In the genomic region with DNA sequence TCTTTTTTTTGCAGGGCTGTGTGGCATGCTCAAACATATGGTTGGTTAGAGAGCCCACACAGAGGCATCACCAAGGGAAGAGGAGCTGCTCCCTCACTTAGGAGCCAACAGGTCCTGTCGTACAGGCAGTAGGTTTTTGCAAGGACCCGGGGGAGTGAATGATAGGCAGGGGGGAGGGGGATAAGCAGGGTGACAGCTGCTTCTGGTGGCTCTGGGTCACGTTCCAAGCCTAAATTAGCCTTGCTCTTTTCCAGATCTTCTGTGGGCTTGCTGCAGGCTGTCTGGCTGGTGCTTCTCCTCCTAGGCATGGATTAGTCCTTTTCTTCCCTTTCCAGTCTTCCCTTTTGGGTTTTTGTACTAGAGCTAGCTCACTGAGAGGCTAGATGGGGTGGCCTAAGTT, we compare ENCODE assay signal across 24 cellular contexts.
"Had no signal": no experiment of that assay in that cellular context is flagged by ENCODE, and none has a peak within 500 bp of the region (broad histone marks: within the 10 kb centered on the region; RNA-seq: fewer than 3 reads in every experiment).

No MANE protein-coding gene starts in this region.

- H3K27me3 ChIP-seq: breast epithelium, heart right ventricle, neural progenitor cell had no signal

- DNase-seq: activated CD4-positive, alpha-beta T cell treated with anti-CD3 and anti-CD28 coated beads for 36 hours; activated CD4-positive, CD25-positive, alpha-beta regulatory T cell; activated naive CD4-positive, alpha-beta T cell; activated T-cell treated with anti-CD3 and anti-CD28 coated beads for 4 hours; activated T-cell treated with anti-CD3 and anti-CD28 coated beads, Interleukin-2, amount 50 U/mL, for 72 hours; central memory CD4-positive, alpha-beta T cell; foreskin keratinocyte; heart right ventricle; left lung; midbrain; natural killer cell; occipital lobe; psoas muscle; stimulated activated CD4-positive, alpha-beta T cell treated with anti-CD3 and anti-CD28 coated beads, Interleukin-15, amount 100 ng/mL, for 24 hours; stimulated activated CD4-positive, alpha-beta T cell treated with anti-CD3 and anti-CD28 coated beads, Interleukin-2, amount 100 ng/mL, for 24 hours; stimulated activated naive CD4-positive, alpha-beta T cell treated with Interleukin-2 at 50 U/mL for 16 hours; T-helper 2 cell had no signal

- H3K9ac ChIP-seq: neural progenitor cell, parathyroid adenoma had no signal

- H3K79me2 ChIP-seq: parathyroid adenoma had no signal

- H3K4me1 ChIP-seq: breast epithelium, esophagus muscularis mucosa, foreskin keratinocyte, left lung, neural progenitor cell, parathyroid adenoma, psoas muscle, tibial nerve had no signal

- ATAC-seq: activated CD4-positive, alpha-beta T cell treated with anti-CD3 and anti-CD28 coated beads for 36 hours; activated naive CD4-positive, alpha-beta T cell treated with anti-CD3 and anti-CD28 coated beads, Interleukin-2, amount 50 U/mL, for 72 hours; activated T-cell treated with anti-CD3 and anti-CD28 coated beads, Interleukin-2, amount 50 U/mL, for 72 hours; foreskin keratinocyte; left lung; natural killer cell; psoas muscle had no signal

- H3K4me3 ChIP-seq: breast epithelium, esophagus muscularis mucosa, heart right ventricle, left lung, neural progenitor cell, psoas muscle, tibial nerve had no signal

- H3K4me2 ChIP-seq: neural progenitor cell had no signal

- H3K27ac Mint-ChIP-seq: activated CD4-positive, alpha-beta T cell treated with anti-CD3 and anti-CD28 coated beads for 36 hours; activated T-cell treated with anti-CD3 and anti-CD28 coated beads, Interleukin-2, amount 50 U/mL, for 72 hours; dendritic cell treated with granulocyte-macrophage colony-stimulating factor and Interleukin-4, amounts not matched to agents 40 ng/mL and 50 ng/mL, for 4 days; natural killer cell; neural progenitor cell had no signal

- H2AFZ ChIP-seq: neural progenitor cell, parathyroid adenoma had no signal

- H3K9me3 ChIP-seq: breast epithelium, esophagus muscularis mucosa, heart right ventricle, left lung, psoas muscle, tibial nerve had no signal

- H3K4me1 Mint-ChIP-seq: activated CD4-positive, alpha-beta T cell treated with anti-CD3 and anti-CD28 coated beads for 36 hours; natural killer cell; neural progenitor cell had no signal

- H3K4me3 Mint-ChIP-seq: activated CD4-positive, alpha-beta T cell treated with anti-CD3 and anti-CD28 coated beads for 36 hours; activated T-cell treated with anti-CD3 and anti-CD28 coated beads, Interleukin-2, amount 50 U/mL, for 72 hours; dendritic cell treated with granulocyte-macrophage colony-stimulating factor and Interleukin-4, amounts not matched to agents 40 ng/mL and 50 ng/mL, for 4 days; natural killer cell; neural progenitor cell had no signal

- H3K36me3 Mint-ChIP-seq: activated naive CD4-positive, alpha-beta T cell treated with anti-CD3 and anti-CD28 coated beads, Interleukin-2, amount 50 U/mL, for 72 hours; natural killer cell; neural progenitor cell had no signal

- H3K36me3 ChIP-seq: breast epithelium, esophagus muscularis mucosa, heart right ventricle, left lung, neural progenitor cell, tibial nerve had no signal

- H3K27ac ChIP-seq: breast epithelium, esophagus muscularis mucosa, foreskin keratinocyte, heart right ventricle, left lung, neural progenitor cell, parathyroid adenoma, psoas muscle, tibial nerve had no signal

- H3K9me3 Mint-ChIP-seq: activated naive CD4-positive, alpha-beta T cell treated with anti-CD3 and anti-CD28 coated beads, Interleukin-2, amount 50 U/mL, for 72 hours; activated T-cell treated with anti-CD3 and anti-CD28 coated beads, Interleukin-2, amount 50 U/mL, for 72 hours; dendritic cell treated with granulocyte-macrophage colony-stimulating factor and Interleukin-4, amounts not matched to agents 40 ng/mL and 50 ng/mL, for 4 days; natural killer cell; neural progenitor cell had no signal
